Comparison of ENCODE assay signal across 9 cellular contexts in genomic region chr13:106795847-106796246, GRCh38.
DNase-seq lines count a peak whose midpoint lies in the region; ATAC-seq, FAIRE-seq and TF ChIP-seq lines count a peak whose summit lies in the region.
"Had no signal": no experiment of that assay in that cellular context is flagged by ENCODE, and none has a peak within 500 bp of the region (broad histone marks: within the 10 kb centered on the region; RNA-seq: fewer than 3 reads in every experiment).

No MANE protein-coding gene starts in this region.

- no peaks in the 10 kb centered on the region for H3K36me3 Mint-ChIP-seq in astrocyte (ENCODE audit: low read depth, unreplicated experiment)

- H4K8ac ChIP-seq in mesendoderm (ENCODE audit: low read depth, low read length), result no peak overlapping the region

- peak overlapping the region; percentile 50 to 74 for H3K4me3 Mint-ChIP-seq in stimulated activated naive CD8-positive, alpha-beta T cell treated with anti-CD3 and anti-CD28 coated beads, Interleukin-15, amount 100 ng/mL, for 72 hours
- H3K4me3 Mint-ChIP-seq in astrocyte (ENCODE audit: unreplicated experiment), result peak overlapping the region; percentile 71

- H2BK5ac ChIP-seq in mesendoderm (ENCODE audit: low read length), result no peak overlapping the region

- no peaks in the 10 kb centered on the region for H3K79me1 ChIP-seq in mesendoderm (ENCODE audit: low read length)

- no peaks in the 10 kb centered on the region for H3F3A ChIP-seq in MM.1S (ENCODE audit: insufficient read depth, low read length)

- H4K20me1 ChIP-seq in astrocyte (ENCODE audit: insufficient read depth, low read length) (no peaks in the 10 kb centered on the region), MM.1S (ENCODE audit: insufficient read depth, low read length) (no peaks in the 10 kb centered on the region)

- H3K79me2 ChIP-seq in astrocyte (ENCODE audit: insufficient read depth, low read length), result no peaks in the 10 kb centered on the region
- no peaks in the 10 kb centered on the region for H3K79me2 ChIP-seq in mesendoderm (ENCODE audit: control insufficient read depth, insufficient read depth, low read length)
- H3K79me2 ChIP-seq in MM.1S (ENCODE audit: low read length), result no peaks in the 10 kb centered on the region

- no peak overlapping the region for H3K4ac ChIP-seq in mesendoderm (ENCODE audit: low read depth, low read length)

- H3K4me2 ChIP-seq in astrocyte (ENCODE audit: low read length), result peak overlapping the region; percentile 78
- peak overlapping the region; percentile 9 for H3K4me2 ChIP-seq in mesendoderm (ENCODE audit: low read length)
- H3K4me2 ChIP-seq in MM.1S (ENCODE audit: low read depth, low read length), result no peak overlapping the region

- no CpG with 5 or more reads among the region's 9 CpGs for WGBS in mesendoderm (ENCODE audit: extremely low coverage, insufficient coverage, low lambda C conversion rate)

- H2AFZ ChIP-seq in astrocyte (ENCODE audit: low read depth, low read length) (peak overlapping the region; percentile 38), MM.1S (ENCODE audit: low read length) (no peak overlapping the region)

- H3K9ac ChIP-seq in astrocyte (ENCODE audit: low read length) (no peak overlapping the region), mesendoderm (ENCODE audit: low read length) (no peak overlapping the region), MM.1S (ENCODE audit: low read length) (no peak overlapping the region)

- H3K9me3 ChIP-seq in astrocyte (ENCODE audit: insufficient read depth, low read depth, low read length) (no peaks in the 10 kb centered on the region), MM.1S (replicated peaks; ENCODE audit: insufficient read depth, low read length) (no peaks in the 10 kb centered on the region)

- TF ChIP-seq CTCF in astrocyte (IDR thresholded peaks at IDR 0.05; ENCODE audit: insufficient read depth, low read depth, low read length) (no peak), GM10266 (IDR thresholded peaks at IDR 0.05; ENCODE audit: control insufficient read depth, insufficient read depth, low read depth, missing control alignments) (no peak), MM.1S (IDR thresholded peaks at IDR 0.05; ENCODE audit: low read length) (no peak)

- no peak overlapping the region for H3K56ac ChIP-seq in mesendoderm (ENCODE audit: low read length)

- no peaks in the 10 kb centered on the region for H3K9me2 ChIP-seq in MM.1S (replicated peaks; ENCODE audit: insufficient read depth, low read length)

- H2AK5ac ChIP-seq in mesendoderm (ENCODE audit: low read length), result no peak overlapping the region

- no peak overlapping the region for H3K18ac ChIP-seq in mesendoderm (ENCODE audit: low read length)

- H4K5ac ChIP-seq in mesendoderm (ENCODE audit: low read length), result no peak overlapping the region

- DNase-seq in stimulated activated naive CD8-positive, alpha-beta T cell treated with anti-CD3 and anti-CD28 coated beads, Interleukin-15, amount 100 ng/mL, for 72 hours, result no peak
- no peak for DNase-seq in stimulated activated naive CD8-positive, alpha-beta T cell treated with anti-CD3 and anti-CD28 coated beads, Interleukin-15, Interleukin-2, amounts not matched to agents 100 U/mL and 50 U/mL, for 24 hours
- no peak for DNase-seq in astrocyte (ENCODE audit: low read depth)
- DNase-seq in mesendoderm, result no peak
- no peak for DNase-seq in GM10266 (ENCODE audit: extremely low spot score)
- DNase-seq in MM.1S, result no peak
- DNase-seq: NCI-H526 treated with DMSO at 0.1 percent for 48 hours had no signal

- H3K4me1 ChIP-seq in astrocyte (ENCODE audit: insufficient read depth, low read length), result no peaks in the 10 kb centered on the region
- peaks cover 8% of the 10 kb centered on the region for H3K4me1 ChIP-seq in mesendoderm (ENCODE audit: control insufficient read depth, low read depth, low read length)
- H3K4me1 ChIP-seq in MM.1S (ENCODE audit: low read length), result no peaks in the 10 kb centered on the region

- peak overlapping the region in 1 of 2 donors; percentile 48 for H3K27ac Mint-ChIP-seq in stimulated activated naive CD8-positive, alpha-beta T cell treated with anti-CD3 and anti-CD28 coated beads, Interleukin-15, amount 100 ng/mL, for 72 hours
- no peak overlapping the region for H3K27ac Mint-ChIP-seq in astrocyte (ENCODE audit: unreplicated experiment)

- peaks cover 25% of the 10 kb centered on the region for H3K27me3 Mint-ChIP-seq in stimulated activated naive CD8-positive, alpha-beta T cell treated with anti-CD3 and anti-CD28 coated beads, Interleukin-15, amount 100 ng/mL, for 72 hours
- peaks cover 31% of the 10 kb centered on the region for H3K27me3 Mint-ChIP-seq in astrocyte (ENCODE audit: low read depth, unreplicated experiment)

- H3K4me1 Mint-ChIP-seq in stimulated activated naive CD8-positive, alpha-beta T cell treated with anti-CD3 and anti-CD28 coated beads, Interleukin-15, amount 100 ng/mL, for 72 hours, result no peaks in the 10 kb centered on the region
- peaks cover 3% of the 10 kb centered on the region for H3K4me1 Mint-ChIP-seq in astrocyte (ENCODE audit: low read depth, unreplicated experiment)

- no peak for ATAC-seq in stimulated activated naive CD8-positive, alpha-beta T cell treated with anti-CD3 and anti-CD28 coated beads, Interleukin-15, amount 100 ng/mL, for 72 hours
- no peak for ATAC-seq in stimulated activated naive CD8-positive, alpha-beta T cell treated with anti-CD3 and anti-CD28 coated beads, Interleukin-15, Interleukin-2, amounts not matched to agents 100 U/mL and 50 U/mL, for 24 hours
- ATAC-seq in GM21390 (IDR thresholded peaks at IDR 0.05; ENCODE audit: unreplicated experiment) (no peak), GM19328 (IDR thresholded peaks at IDR 0.05; ENCODE audit: unreplicated experiment) (no peak)

- H2BK15ac ChIP-seq in mesendoderm (replicated peaks; ENCODE audit: low read depth), result peak overlapping the region; percentile 76

- FAIRE-seq in astrocyte (lab: Jason Lieb, UNC), result no peak

- H3K23ac ChIP-seq in mesendoderm (ENCODE audit: low read length), result no peak overlapping the region

- no peaks in the 10 kb centered on the region for H3K36me3 ChIP-seq in astrocyte (ENCODE audit: insufficient read depth, low read length)
- no peaks in the 10 kb centered on the region for H3K36me3 ChIP-seq in mesendoderm (ENCODE audit: control insufficient read depth, insufficient read depth, low read length)
- no peaks in the 10 kb centered on the region for H3K36me3 ChIP-seq in MM.1S (replicated peaks; ENCODE audit: insufficient read depth, low read length)

- no peaks in the 10 kb centered on the region for H3K9me3 Mint-ChIP-seq in stimulated activated naive CD8-positive, alpha-beta T cell treated with anti-CD3 and anti-CD28 coated beads, Interleukin-15, amount 100 ng/mL, for 72 hours
- peaks cover 2% of the 10 kb centered on the region for H3K9me3 Mint-ChIP-seq in astrocyte (ENCODE audit: unreplicated experiment)

- H3K27ac ChIP-seq in astrocyte (ENCODE audit: low read depth, low read length) (no peak overlapping the region), mesendoderm (ENCODE audit: low read depth, low read length) (peak overlapping the region; percentile 41), MM.1S (ENCODE audit: low read length) (no peak overlapping the region)

- H3K27me3 ChIP-seq in astrocyte (ENCODE audit: insufficient read depth, low read length) (no peaks in the 10 kb centered on the region), mesendoderm (ENCODE audit: insufficient read depth, low read length, poor library complexity) (no peaks in the 10 kb centered on the region), MM.1S (replicated peaks; ENCODE audit: insufficient read depth, low read length) (no peaks in the 10 kb centered on the region)

- H3K4me3 ChIP-seq in astrocyte (ENCODE audit: insufficient read depth, low read depth, low read length) (peak overlapping the region; percentile 47), mesendoderm (ENCODE audit: low read length) (no peak overlapping the region), MM.1S (ENCODE audit: low read length) (no peak overlapping the region)

- peak overlapping the region; percentile 21 for H2BK120ac ChIP-seq in mesendoderm (ENCODE audit: low read depth, low read length)
